14 cellular contexts compared by ENCODE assay signal in genomic region chr11:66491315-66491935, GRCh38. TPM values are rescaled to one million over a fixed set of nuclear protein-coding genes. Genes with fewer than 3 reads are reported as not detected.
A peak's percentile ranks its signal among the peaks of the same experiment; 100 is the strongest.
DNase-seq lines count a peak whose midpoint lies in the region; ATAC-seq and TF ChIP-seq lines count a peak whose summit lies in the region.
"Had no signal": no experiment of that assay in that cellular context is flagged by ENCODE, and none has a peak within 500 bp of the region (broad histone marks: within the 10 kb centered on the region; RNA-seq: fewer than 3 reads in every experiment).

No MANE protein-coding gene starts in this region.

- H3K4me3 Mint-ChIP-seq in chondrocyte (ENCODE audit: unreplicated experiment) = no peak overlapping the region
- H3K4me3 Mint-ChIP-seq: activated CD4-positive, alpha-beta T cell treated with anti-CD3 and anti-CD28 coated beads, Interleukin-2, amount 10 ng/mL, durations not matched to agents 7 days and 5 days; activated naive CD8-positive, alpha-beta T cell had no signal

- ATAC-seq in DND-41 (ENCODE audit: insufficient read depth, low read depth) = peak; percentile 32; the same call in 1 of the 3 replicates
- ATAC-seq in HG02885 (IDR thresholded peaks at IDR 0.05; ENCODE audit: poor library complexity, unreplicated experiment) = no peak
- no peak for ATAC-seq in GM19397 (IDR thresholded peaks at IDR 0.05; ENCODE audit: unreplicated experiment)
- no peak for ATAC-seq in gastroesophageal sphincter

- H3K9ac ChIP-seq in DND-41 (ENCODE audit: low read depth, low read length) = no peak overlapping the region
- H3K9ac ChIP-seq: parathyroid adenoma had no signal

- no peaks in the 10 kb centered on the region for H3K4me1 Mint-ChIP-seq in chondrocyte (ENCODE audit: low read depth)

- H4K20me1 ChIP-seq in DND-41 (ENCODE audit: insufficient read depth, low read length) (peaks cover 9% of the 10 kb centered on the region), osteoblast (ENCODE audit: insufficient read depth, low read length) (no peaks in the 10 kb centered on the region)

- H3K4me3 ChIP-seq in DND-41 (ENCODE audit: low read depth in 1 of 2, low read length in 2 of 2) (no peak overlapping the region), osteoblast (ENCODE audit: insufficient read depth, low read length) (no peak overlapping the region), gastroesophageal sphincter (no peak overlapping the region)
- H3K4me3 ChIP-seq: thyroid gland had no signal

- peaks cover 13% of the 10 kb centered on the region for H3K36me3 Mint-ChIP-seq in chondrocyte (ENCODE audit: low read depth)

- H2AFZ ChIP-seq in DND-41 (ENCODE audit: low read depth, low read length) (no peak overlapping the region), osteoblast (ENCODE audit: low read length) (no peak overlapping the region)
- H2AFZ ChIP-seq: parathyroid adenoma had no signal

- H3K27me3 Mint-ChIP-seq in chondrocyte (ENCODE audit: low read depth) = no peaks in the 10 kb centered on the region
- H3K27me3 Mint-ChIP-seq: activated CD4-positive, alpha-beta T cell treated with anti-CD3 and anti-CD28 coated beads, Interleukin-2, amount 10 ng/mL, durations not matched to agents 7 days and 5 days; activated naive CD8-positive, alpha-beta T cell had no signal

- H3K4me2 ChIP-seq in DND-41 (ENCODE audit: insufficient read depth, low read length) (no peak overlapping the region), osteoblast (ENCODE audit: insufficient read depth, low read length) (no peak overlapping the region)

- H3K9me3 Mint-ChIP-seq in chondrocyte (ENCODE audit: low read depth) = no peaks in the 10 kb centered on the region
- H3K9me3 Mint-ChIP-seq: activated CD4-positive, alpha-beta T cell treated with anti-CD3 and anti-CD28 coated beads, Interleukin-2, amount 10 ng/mL, durations not matched to agents 7 days and 5 days had no signal

- H3K27ac Mint-ChIP-seq in chondrocyte (ENCODE audit: unreplicated experiment) = no peak overlapping the region
- H3K27ac Mint-ChIP-seq: activated CD4-positive, alpha-beta T cell treated with anti-CD3 and anti-CD28 coated beads, Interleukin-2, amount 10 ng/mL, durations not matched to agents 7 days and 5 days; activated naive CD8-positive, alpha-beta T cell had no signal

- H3K9me3 ChIP-seq in DND-41 (ENCODE audit: insufficient read depth, low read length, severe bottlenecking) (no peaks in the 10 kb centered on the region), osteoblast (ENCODE audit: low read depth, low read length) (no peaks in the 10 kb centered on the region), gastroesophageal sphincter (no peaks in the 10 kb centered on the region)
- H3K9me3 ChIP-seq: thyroid gland had no signal

- TF ChIP-seq EP300 in gastroesophageal sphincter (IDR thresholded peaks at IDR 0.05) = no peak

- H3K79me2 ChIP-seq in DND-41 (ENCODE audit: insufficient read depth, low read length) (no peaks in the 10 kb centered on the region), osteoblast (ENCODE audit: insufficient read depth, low read length) (no peaks in the 10 kb centered on the region)
- H3K79me2 ChIP-seq: parathyroid adenoma had no signal

- 29 to 56% methylated on average over 3 to 5 of the region's 20 CpGs for WGBS in gastroesophageal sphincter (ENCODE audit: low coverage in 1 of 2), 2 donors

- DNase-seq in DND-41 = no peak
- DNase-seq in chondrocyte (ENCODE audit: low spot score) = no peak
- DNase-seq in osteoblast (ENCODE audit: insufficient read length, low spot score, missing footprints) = peak; percentile 82
- no peak for DNase-seq in NCI-H2196 treated with DMSO at 0.1 percent for 48 hours (lab: John Stamatoyannopoulos, UW; ENCODE audit: unreplicated experiment)
- DNase-seq: activated CD4-positive, alpha-beta T cell treated with anti-CD3 and anti-CD28 coated beads, Interleukin-2, amount 10 ng/mL, durations not matched to agents 7 days and 5 days; kidney glomerular epithelial cell; SHP77 treated with DMSO at 0.1 percent for 48 hours; thyroid gland had no signal

- no peak for TF ChIP-seq POLR2A in gastroesophageal sphincter (IDR thresholded peaks at IDR 0.05)

- peak; percentile 43 for TF ChIP-seq CTCF in DND-41 (IDR thresholded peaks at IDR 0.05; ENCODE audit: borderline replicate concordance, extremely low read depth, low read length, poor library complexity, severe bottlenecking)
- TF ChIP-seq CTCF in LNCAP (IDR thresholded peaks at IDR 0.05) = peak; percentile 42
- peak; percentile 69 for TF ChIP-seq CTCF in chondrocyte (IDR thresholded peaks at IDR 0.05)
- TF ChIP-seq CTCF in osteoblast (IDR thresholded peaks at IDR 0.05; ENCODE audit: extremely low read depth, low read depth, low read length) = peak; percentile 36
- no peak for TF ChIP-seq CTCF in gastroesophageal sphincter (IDR thresholded peaks at IDR 0.05)

- H3K27ac ChIP-seq in DND-41 (ENCODE audit: low read length) (no peak overlapping the region), osteoblast (ENCODE audit: low read depth, low read length) (no peak overlapping the region), gastroesophageal sphincter (no peak overlapping the region)
- H3K27ac ChIP-seq: parathyroid adenoma, thyroid gland had no signal

- no peaks in the 10 kb centered on the region for H3K4me1 ChIP-seq in DND-41 (ENCODE audit: insufficient read depth, low read length)
- H3K4me1 ChIP-seq in osteoblast (ENCODE audit: insufficient read depth, low read length) = no peaks in the 10 kb centered on the region
- H3K4me1 ChIP-seq in gastroesophageal sphincter = no peaks in the 10 kb centered on the region
- H3K4me1 ChIP-seq: parathyroid adenoma, thyroid gland had no signal

- H3K27me3 ChIP-seq in DND-41 (ENCODE audit: insufficient read depth, low read length, poor library complexity) = no peaks in the 10 kb centered on the region
- no peaks in the 10 kb centered on the region for H3K27me3 ChIP-seq in osteoblast (ENCODE audit: insufficient read depth, low read length)
- no peaks in the 10 kb centered on the region for H3K27me3 ChIP-seq in gastroesophageal sphincter
- H3K27me3 ChIP-seq: thyroid gland had no signal

- H3K36me3 ChIP-seq in DND-41 (ENCODE audit: insufficient read depth, low read length) (peaks cover 80% of the 10 kb centered on the region), osteoblast (ENCODE audit: insufficient read depth, low read length) (peaks cover 36% of the 10 kb centered on the region), gastroesophageal sphincter (peaks cover 0 to 92% of the 10 kb centered on the region in 2 donors)

RNA-seq across cellular contexts. Expression of gene DPP3, which starts 11.2 kb away (rescaled TPM):
- total RNA-seq in chondrocyte (43.2 to 54.7 TPM (median 44.4 TPM) in 3 replicates), osteoblast (35.8 and 36.5 TPM in 2 replicates), gastroesophageal sphincter (10 to 100 TPM; 11.5 to 35.3 (median 22.4) TPM)

RNA-seq across cellular contexts. Expression of gene BBS1, which starts 19.0 kb away (rescaled TPM):
- total RNA-seq in chondrocyte = 18.1 to 40.6 TPM (median 20.6 TPM) in 3 replicates
- total RNA-seq in osteoblast = 39.2 and 43.8 TPM in 2 replicates
- 10 to 100 TPM; 49.2 to 95.1 (median 82.9) TPM for total RNA-seq in gastroesophageal sphincter

RNA-seq across cellular contexts. Expression of gene PELI3, which starts 24.7 kb away (rescaled TPM):
- total RNA-seq in chondrocyte (9.1 to 10.5 TPM (median 10.0 TPM) in 3 replicates), osteoblast (18.9 and 19.2 TPM in 2 replicates), gastroesophageal sphincter (10 to 100 TPM; 20.5 to 43.9 (median 29.9) TPM)

RNA-seq across cellular contexts. Expression of gene MRPL11, which starts 52.8 kb away (rescaled TPM):
- total RNA-seq in chondrocyte (30.9 to 45.6 TPM (median 35.9 TPM) in 3 replicates), osteoblast (31.5 and 33.3 TPM in 2 replicates), gastroesophageal sphincter (10 to 100 TPM; 36.3 to 48.1 (median 45.6) TPM)

RNA-seq across cellular contexts. Expression of gene ZDHHC24, which starts 54.4 kb away (rescaled TPM):
- 13.5 to 16.2 TPM (median 13.8 TPM) in 3 replicates for total RNA-seq in chondrocyte
- total RNA-seq in osteoblast = 9.4 and 10.5 TPM in 2 replicates
- 10 to 100 TPM in 2 of 4 donors, 1 to 10 TPM in 2; 5.9 to 12.1 (median 10.4) TPM for total RNA-seq in gastroesophageal sphincter

Comparison
In these comparisons a context has a peak if more than half of its experiments do, and no peak if none do; other contexts are left out.
1. CTCF ChIP-seq: peak in DND-41 (single experiment), LNCAP (single experiment), chondrocyte (single experiment) and osteoblast (single experiment); none in gastroesophageal sphincter (0 of 4).